Comparison of ENCODE assay signal across 8 cellular contexts in the genomic region with DNA sequence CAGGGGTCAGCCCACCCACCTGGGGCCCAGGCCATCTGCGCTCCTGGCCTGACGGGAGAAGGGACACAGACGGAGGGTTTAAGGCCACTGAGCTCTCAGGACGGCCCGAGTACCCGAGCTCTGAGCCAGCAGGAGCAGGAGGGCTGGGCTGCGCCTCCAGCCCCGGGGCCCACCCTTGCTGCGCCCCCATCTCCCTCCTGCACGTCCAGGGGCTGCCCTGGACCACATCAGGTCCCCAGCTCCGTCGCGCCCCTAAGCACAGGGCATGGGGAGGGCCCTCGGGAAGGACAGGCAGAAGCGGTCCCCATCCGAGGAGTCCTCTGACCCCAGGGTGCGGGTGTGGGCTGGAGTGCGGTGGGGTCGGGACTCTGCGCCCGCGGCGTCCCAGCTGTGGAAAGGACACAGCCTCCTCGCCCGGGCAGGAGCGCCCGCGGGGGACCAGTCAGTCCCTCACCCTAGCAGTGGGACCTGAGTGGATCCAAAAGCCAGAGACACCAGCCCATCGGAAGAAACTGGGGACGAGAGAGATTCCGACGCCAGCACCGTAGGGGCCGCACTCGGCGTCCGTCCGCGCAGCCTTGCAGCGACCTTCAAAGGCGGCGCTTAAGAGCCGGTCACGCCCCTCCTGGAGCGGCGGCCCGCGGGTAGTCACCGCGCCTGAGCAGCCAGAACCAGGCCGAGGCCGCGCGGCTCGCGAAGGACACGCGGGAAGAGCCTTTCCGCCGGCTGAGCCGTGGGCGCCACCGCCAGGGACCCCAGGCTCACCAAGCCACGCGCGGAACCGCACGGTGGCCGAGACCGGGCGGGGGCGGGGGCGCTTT. TPM values are rescaled to one million over a fixed set of nuclear protein-coding genes. Genes with fewer than 3 reads are reported as not detected.
DNase-seq lines count a peak whose midpoint lies in the region; ATAC-seq, FAIRE-seq and TF ChIP-seq lines count a peak whose summit lies in the region.

No MANE protein-coding gene starts in this region.

- peak overlapping the region; percentile 98 for H3K4me2 ChIP-seq in MM.1S (ENCODE audit: low read depth, low read length)

- DNase-seq in DMS153 (lab: John Stamatoyannopoulos, UW), result peak; percentile 52
- DNase-seq in MM.1S, result peak; percentile 53
- peak; percentile 42 to 68 (median 59) for DNase-seq in body of pancreas
- peak; percentile 66 for DNase-seq in iris pigment epithelial cell (ENCODE audit: low read depth)
- peak; percentile 21 for DNase-seq in small intestine
- no peak for DNase-seq in occipital lobe (lab: John Stamatoyannopoulos, UW)
- no peak for DNase-seq in NCI-H2081 (lab: John Stamatoyannopoulos, UW)

- peak overlapping the region; percentile 50; the same call in 1 of the 2 replicates for H3K9ac ChIP-seq in MM.1S (ENCODE audit: low read length)

- H4K20me1 ChIP-seq in MM.1S (ENCODE audit: insufficient read depth, low read length), result no peaks in the 10 kb centered on the region

- H3K27ac ChIP-seq in MM.1S (ENCODE audit: low read length) (no peak overlapping the region), body of pancreas (no peak overlapping the region), small intestine (ENCODE audit: low read depth in 1 of 2, low read length in 1 of 2) (no peak overlapping the region)

- no peaks in the 10 kb centered on the region for H3K9me3 ChIP-seq in MM.1S (replicated peaks; ENCODE audit: insufficient read depth, low read length)
- H3K9me3 ChIP-seq in body of pancreas, result no peaks in the 10 kb centered on the region
- H3K9me3 ChIP-seq in small intestine (ENCODE audit: control insufficient read depth, low read depth), result no peaks in the 10 kb centered on the region

- H3K79me2 ChIP-seq in MM.1S (ENCODE audit: low read length), result no peaks in the 10 kb centered on the region

- no peaks in the 10 kb centered on the region for H3K36me3 ChIP-seq in MM.1S (replicated peaks; ENCODE audit: insufficient read depth, low read length)
- H3K36me3 ChIP-seq in body of pancreas (replicated peaks in 1 of 2; ENCODE audit: insufficient read depth in 1 of 2, low read depth in 2 of 2), result no peaks in the 10 kb centered on the region
- H3K36me3 ChIP-seq in small intestine (ENCODE audit: control insufficient read depth in 2 of 2, insufficient read depth in 2 of 2, low read length in 2 of 2), result no peaks in the 10 kb centered on the region

- TF ChIP-seq POLR2A in body of pancreas (IDR thresholded peaks at IDR 0.05), result peak in 1 of 3 donors; percentile 14

- TF ChIP-seq CTCF in MM.1S (IDR thresholded peaks at IDR 0.05; ENCODE audit: low read length), result no peak
- TF ChIP-seq CTCF in body of pancreas (IDR thresholded peaks at IDR 0.05), result no peak

- H3K9me2 ChIP-seq in MM.1S (replicated peaks; ENCODE audit: insufficient read depth, low read length), result no peaks in the 10 kb centered on the region

- H2AFZ ChIP-seq in MM.1S (ENCODE audit: low read length), result peak overlapping the region; percentile 91

- peak overlapping the region; percentile 56 for H3K4me3 ChIP-seq in MM.1S (ENCODE audit: low read length)
- H3K4me3 ChIP-seq in body of pancreas, result peak overlapping the region in 1 of 2 donors; percentile 1
- H3K4me3 ChIP-seq in small intestine (ENCODE audit: low read depth in 1 of 2, low read length in 2 of 2), result peak overlapping the region in 1 of 2 donors; percentile 29

- WGBS in body of pancreas, 2 donors, result 16% methylated on average over 69 of the region's 73 CpGs; no CpG with 5 or more reads in 1 of the 2 donors
- WGBS in small intestine, 3 donors, result 16 to 20% (median 19%) methylated on average over 60 to 73 of the region's 73 CpGs

- H3K4me1 ChIP-seq in MM.1S (ENCODE audit: low read length), result peaks cover 8% of the 10 kb centered on the region
- peaks cover 8% of the 10 kb centered on the region for H3K4me1 ChIP-seq in body of pancreas
- no peaks in the 10 kb centered on the region for H3K4me1 ChIP-seq in small intestine (ENCODE audit: control insufficient read depth in 2 of 2, insufficient read depth in 1 of 2, low read depth in 1 of 2, low read length in 1 of 2)

- ATAC-seq in body of pancreas (peak; percentile 81), HG03342 (IDR thresholded peaks at IDR 0.05; ENCODE audit: unreplicated experiment) (no peak)

- no peaks in the 10 kb centered on the region for H3F3A ChIP-seq in MM.1S (ENCODE audit: insufficient read depth, low read length)

- peaks cover 9% of the 10 kb centered on the region for H3K27me3 ChIP-seq in MM.1S (replicated peaks; ENCODE audit: insufficient read depth, low read length)
- no peaks in the 10 kb centered on the region for H3K27me3 ChIP-seq in body of pancreas
- H3K27me3 ChIP-seq in small intestine (ENCODE audit: control insufficient read depth in 2 of 2, insufficient read depth in 2 of 2, low read length in 2 of 2), result no peaks in the 10 kb centered on the region

- intact Hi-C loops in body of pancreas (cut with DNase I), result no loop called here

- FAIRE-seq in small intestine (lab: Jason Lieb, UNC), result no peak

RNA-seq across cellular contexts. Expression of a gene that starts 15.9 kb away (rescaled TPM):
- total RNA-seq in body of pancreas, result 1 to 10 TPM in 1 of 2 donors, under 1 TPM in 1; 0.52 to 7.6 TPM
- 1 to 10 TPM; 1.3 to 1.8 (median 1.6) TPM for polyA plus RNA-seq in small intestine
- total RNA-seq in occipital lobe, result 96.1 TPM

Comparison
In these comparisons a context has a peak if more than half of its experiments do, and no peak if none do; other contexts are left out.
1. DNase-seq: peak in DMS153 (single experiment), MM.1S (single experiment), body of pancreas (4 of 4), iris pigment epithelial cell (single experiment) and small intestine (single experiment); none in occipital lobe (single experiment) and NCI-H2081 (0 of 2).
2. RNA of a gene that starts 15.9 kb away (total RNA-seq): 96.1 TPM in occipital lobe (single experiment); 0.52 to 7.6 TPM in body of pancreas; every median in the first group is over 10 times any median in the second.